In genomic region chr20:63738687-63739128, GRCh38 we compare ENCODE assay signal across 8 cellular contexts. TPM values are rescaled to one million over a fixed set of nuclear protein-coding genes. Genes with fewer than 3 reads are reported as not detected.
DNase-seq lines count a peak whose midpoint lies in the region; ATAC-seq lines count a peak whose summit lies in the region.

No MANE protein-coding gene starts in this region.

- H3K4me3 ChIP-seq in rectal smooth muscle tissue (ENCODE audit: low read length) (peak overlapping the region; percentile 71), MG63 (no peak overlapping the region)

- H3K9me3 Mint-ChIP-seq in activated T-cell treated with anti-CD3 and anti-CD28 coated beads, Interleukin-2, amount 50 U/mL, for 4 hours: no peaks in the 10 kb centered on the region

- no peaks in the 10 kb centered on the region for H3K27me3 ChIP-seq in rectal smooth muscle tissue (ENCODE audit: control insufficient read depth, insufficient read depth, low read length)
- no peaks in the 10 kb centered on the region for H3K27me3 ChIP-seq in MG63

- peaks cover 5% of the 10 kb centered on the region for H3K36me3 Mint-ChIP-seq in activated T-cell treated with anti-CD3 and anti-CD28 coated beads, Interleukin-2, amount 50 U/mL, for 4 hours (ENCODE audit: insufficient read depth)

- peaks cover 23% of the 10 kb centered on the region for H3K4me1 Mint-ChIP-seq in activated T-cell treated with anti-CD3 and anti-CD28 coated beads, Interleukin-2, amount 50 U/mL, for 4 hours (ENCODE audit: low read depth)

- peaks cover 11% of the 10 kb centered on the region for H3K4me1 ChIP-seq in rectal smooth muscle tissue (ENCODE audit: control insufficient read depth, insufficient read depth, low read length)

- no peaks in the 10 kb centered on the region for H3K9me3 ChIP-seq in MG63

- peak overlapping the region; percentile 26 for H3K4me3 Mint-ChIP-seq in activated T-cell treated with anti-CD3 and anti-CD28 coated beads, Interleukin-2, amount 50 U/mL, for 4 hours

- no peak for ATAC-seq in activated T-cell treated with anti-CD3 and anti-CD28 coated beads, Interleukin-2, amount 50 U/mL, for 4 hours
- ATAC-seq in Right ventricle myocardium superior (ENCODE audit: poor library complexity): peak; percentile 53

- no peaks in the 10 kb centered on the region for H3K27me3 Mint-ChIP-seq in activated T-cell treated with anti-CD3 and anti-CD28 coated beads, Interleukin-2, amount 50 U/mL, for 4 hours (ENCODE audit: low read depth)

- H3K9ac ChIP-seq in rectal smooth muscle tissue (ENCODE audit: low read length): no peak overlapping the region

- intact Hi-C loops in Right ventricle myocardium superior (cut with DNase I): no loop called here

- H3K36me3 ChIP-seq in rectal smooth muscle tissue (ENCODE audit: control insufficient read depth, insufficient read depth, low read length): peaks cover 3% of the 10 kb centered on the region
- H3K36me3 ChIP-seq in MG63: peaks cover 42% of the 10 kb centered on the region

- peak overlapping the region; percentile 75 for H3K27ac ChIP-seq in rectal smooth muscle tissue (ENCODE audit: low read depth, low read length)

- peak; percentile 54 for DNase-seq in activated CD4-positive, alpha-beta T cell treated with anti-CD3 and anti-CD28 coated beads for 48 hours
- no peak for DNase-seq in activated CD4-positive, alpha-beta T cell treated with anti-CD3 and anti-CD28 coated beads, Interleukin-2, amount 50 U/mL, for 4 hours
- no peak for DNase-seq in activated T-cell treated with anti-CD3 and anti-CD28 coated beads, Interleukin-2, amount 50 U/mL, for 4 hours
- peak; percentile 84 for DNase-seq in Right ventricle myocardium superior
- no peak for DNase-seq in cortex of kidney (lab: John Stamatoyannopoulos, UW)
- DNase-seq in NCI-H2081 (lab: John Stamatoyannopoulos, UW): no peak
- no peak for DNase-seq in MG63

RNA-seq across cellular contexts. Expression of gene SLC2A4RG, which starts 0.9 kb away (rescaled TPM):
- 10 to 100 TPM; 17.2 to 18.1 (median 17.3) TPM for total RNA-seq in activated T-cell treated with anti-CD3 and anti-CD28 coated beads, Interleukin-2, amount 50 U/mL, for 4 hours
- total RNA-seq in Right ventricle myocardium superior: 95.0 TPM
- 49.0 and 123 TPM in 2 replicates for total RNA-seq in MG63 (2014; rRNA removed; shearing (Covaris generic); ENCODE audit: low replicate concordance)

RNA-seq across cellular contexts. Expression of gene LIME1, which starts 2.2 kb away (rescaled TPM):
- 10 to 100 TPM in 1 of 3 donors, 1 to 10 TPM in 2; 7.1 to 10.4 (median 9.3) TPM for total RNA-seq in activated T-cell treated with anti-CD3 and anti-CD28 coated beads, Interleukin-2, amount 50 U/mL, for 4 hours
- 1.6 TPM for total RNA-seq in Right ventricle myocardium superior
- total RNA-seq in MG63 (2014; rRNA removed; shearing (Covaris generic); ENCODE audit: low replicate concordance): 2.8 and 5.7 TPM in 2 replicates

RNA-seq across cellular contexts. Expression of gene ZGPAT, which starts 30.9 kb away (rescaled TPM):
- 10 to 100 TPM; 38.1 to 43.9 (median 42.0) TPM for total RNA-seq in activated T-cell treated with anti-CD3 and anti-CD28 coated beads, Interleukin-2, amount 50 U/mL, for 4 hours
- 16.0 TPM for total RNA-seq in Right ventricle myocardium superior
- 23.9 and 46.2 TPM in 2 replicates for total RNA-seq in MG63 (2014; rRNA removed; shearing (Covaris generic); ENCODE audit: low replicate concordance)

RNA-seq across cellular contexts. Expression of gene ARFRP1, which starts 30.9 kb away (rescaled TPM):
- 10 to 100 TPM; 62.1 to 67.1 (median 63.5) TPM for total RNA-seq in activated T-cell treated with anti-CD3 and anti-CD28 coated beads, Interleukin-2, amount 50 U/mL, for 4 hours
- total RNA-seq in Right ventricle myocardium superior: 32.2 TPM
- total RNA-seq in MG63 (2014; rRNA removed; shearing (Covaris generic); ENCODE audit: low replicate concordance): 39.5 and 66.1 TPM in 2 replicates

RNA-seq across cellular contexts. Expression of gene TNFRSF6B, which starts 42.3 kb away (rescaled TPM):
- under 1 TPM in 1 of 3 donors, not detected in 2; 0.47 TPM for total RNA-seq in activated T-cell treated with anti-CD3 and anti-CD28 coated beads, Interleukin-2, amount 50 U/mL, for 4 hours
- total RNA-seq in Right ventricle myocardium superior: 0.32 TPM
- not detected in 2 replicates for total RNA-seq in MG63 (2014; rRNA removed; shearing (Covaris generic); ENCODE audit: low replicate concordance)

Comparison
In these comparisons a context has a peak if more than half of its experiments do, and no peak if none do; other contexts are left out.
1. DNase-seq: peak in activated CD4-positive, alpha-beta T cell treated with anti-CD3 and anti-CD28 coated beads for 48 hours (single experiment) and Right ventricle myocardium superior (single experiment); none in activated CD4-positive, alpha-beta T cell treated with anti-CD3 and anti-CD28 coated beads, Interleukin-2, amount 50 U/mL, for 4 hours (0 of 2), activated T-cell treated with anti-CD3 and anti-CD28 coated beads, Interleukin-2, amount 50 U/mL, for 4 hours (single experiment), cortex of kidney (single experiment), NCI-H2081 (0 of 2) and MG63 (single experiment).